8 cellular contexts compared by ENCODE assay signal in genomic region chr19:58451358-58452101, GRCh38. TPM values are rescaled to one million over a fixed set of nuclear protein-coding genes. Genes with fewer than 3 reads are reported as not detected.
DNase-seq lines count a peak whose midpoint lies in the region; ATAC-seq and TF ChIP-seq lines count a peak whose summit lies in the region.

ZNF324B (plus strand) TSS chr19:58451622; CDS start chr19:58453702, 2,080 bp downstream.

- H3K27me3 ChIP-seq in PC-9 (ENCODE audit: insufficient read depth, low read depth): peaks cover 6% of the 10 kb centered on the region; the same call in 1 of the 2 replicates
- H3K27me3 ChIP-seq in muscle layer of colon (ENCODE audit: control insufficient read depth in 1 of 2, insufficient read depth in 2 of 2, low read length in 2 of 2): no peaks in the 10 kb centered on the region

- intact Hi-C loops in PC-9 (cut with micrococcal nuclease; ENCODE audit: unreplicated experiment): loop anchor here (1.0 to 5.0 kb wide), 2 partner anchors 43 to 89 kb away; partner anchors contain the start of genes ZNF497 and ZNF584

- peak within 1 kb of the TSS; percentile 27 for H3K9ac ChIP-seq in muscle layer of colon (ENCODE audit: low read length)

- H3K79me2 ChIP-seq in PC-9 (ENCODE audit: low read depth): no peaks in the 10 kb centered on the region

- in situ Hi-C loops in KBM-7 (cut with MboI; ENCODE audit: low pct_unique_long_range_greater_than_20kb, low sequenced_read_pairs): no loop called here

- DNase-seq in DMS53 treated with DMSO at 0.1 percent for 48 hours (lab: John Stamatoyannopoulos, UW; ENCODE audit: unreplicated experiment) (peak; percentile 92), KBM-7 (peak; percentile 96), PC-9 (peak; percentile 86 to 93)
- DNase-seq in activated T-cell treated with anti-CD3 and anti-CD28 coated beads, Interleukin-2, amount 50 U/mL, for 1 hour: peak; percentile 97
- DNase-seq in stimulated activated CD8-positive, alpha-beta memory T cell treated with anti-CD3 and anti-CD28 coated beads, Interleukin-7, amount 100 ng/mL, for 1 hour (ENCODE audit: low read depth in 2 of 2): peak; percentile 92 to 94

- peak within 1 kb of the TSS; percentile 88 for H3K4me2 ChIP-seq in PC-9

- H3K36me3 ChIP-seq in PC-9 (ENCODE audit: low read depth): no peaks in the 10 kb centered on the region
- H3K36me3 ChIP-seq in muscle layer of colon (ENCODE audit: insufficient read depth, low read length): peaks cover 15% of the 10 kb centered on the region

- CTCF ChIA-PET in PC-9 (lab: Charles Lee): no interaction called here

- ATAC-seq in GM21723 (IDR thresholded peaks at IDR 0.05; ENCODE audit: unreplicated experiment) (peak; percentile 94), esophagus mucosa (peak; percentile 97)

- H3F3A ChIP-seq in PC-9 (ENCODE audit: insufficient read depth, low read depth): no peaks in the 10 kb centered on the region

- H3K4me3 ChIP-seq in PC-9 (peak within 1 kb of the TSS; percentile 81), muscle layer of colon (ENCODE audit: low read depth in 1 of 2, low read length in 2 of 2) (peak within 1 kb of the TSS; percentile 88 to 96)

- H4K20me1 ChIP-seq in PC-9 (ENCODE audit: insufficient read depth): no peaks in the 10 kb centered on the region

- H3K4me1 ChIP-seq in PC-9 (replicated peaks; ENCODE audit: insufficient read depth) (0 out of 2 replicates have a peak, but pooled peaks cover 5% of the 10 kb centered on the region), muscle layer of colon (ENCODE audit: insufficient read depth, low read length) (peaks cover 7% of the 10 kb centered on the region)

- TF ChIP-seq CTCF in PC-9 (conservative IDR thresholded peaks at IDR 0.05): no peak

- H2AFZ ChIP-seq in PC-9: peak within 1 kb of the TSS; percentile 94

- no peaks in the 10 kb centered on the region for H3K9me2 ChIP-seq in PC-9 (ENCODE audit: insufficient read depth)

- H3K27ac ChIP-seq in PC-9 (no peak within 1 kb of the TSS), muscle layer of colon (ENCODE audit: low read depth, low read length) (peak within 1 kb of the TSS; percentile 76)

- POLR2A ChIA-PET in PC-9 (lab: Charles Lee; ENCODE audit: unreplicated experiment): interaction anchor here (0.5 to 0.7 kb wide), 3 partner anchors 16 to 92 kb away, joined by 5 to 10 read pairs (median 6); partner anchors contain the start of genes TRIM28 and ZNF584

- H3K9me3 ChIP-seq in PC-9 (ENCODE audit: insufficient read depth, low read depth) (no peaks in the 10 kb centered on the region; the same call in 1 of the 2 replicates), muscle layer of colon (ENCODE audit: low read length) (no peaks in the 10 kb centered on the region)

- BruUV-seq in PC-9 (replicated peaks; lab: Mats Ljungman, UMichigan): no TSS peak

RNA-seq across cellular contexts. Expression of gene ZNF324B, which starts in this region (rescaled TPM):
- total RNA-seq in PC-9 (2021) (4.3 and 6.1 TPM in 2 replicates), esophagus mucosa (6.0 TPM)
